11 cellular contexts compared by ENCODE assay signal in the genomic region with DNA sequence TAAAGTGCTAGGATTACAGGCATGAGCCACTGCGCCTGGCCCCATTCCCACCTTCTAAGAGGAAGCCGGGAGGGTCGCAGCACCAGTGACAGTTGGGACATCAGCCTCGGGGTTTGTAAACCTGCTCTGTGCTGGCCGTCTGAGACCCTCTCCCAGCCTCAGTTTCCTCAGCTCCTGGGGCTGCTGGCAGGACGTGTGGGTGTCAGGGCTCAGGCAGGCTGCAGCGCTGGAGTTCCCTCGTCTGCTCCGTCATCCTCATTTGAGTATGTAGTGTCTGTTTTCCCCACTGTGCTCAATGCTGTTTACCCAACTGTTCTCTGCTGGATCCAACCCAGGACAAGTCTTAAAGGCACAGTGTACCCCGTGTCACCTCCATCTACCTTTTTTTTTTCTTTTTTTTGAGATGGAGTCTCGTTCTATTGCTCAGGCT. TPM values are rescaled to one million over a fixed set of nuclear protein-coding genes. Genes with fewer than 3 reads are reported as not detected.
DNase-seq lines count a peak whose midpoint lies in the region; ATAC-seq and TF ChIP-seq lines count a peak whose summit lies in the region.
"Had no signal": no experiment of that assay in that cellular context is flagged by ENCODE, and none has a peak within 500 bp of the region (broad histone marks: within the 10 kb centered on the region; RNA-seq: fewer than 3 reads in every experiment).

No MANE protein-coding gene starts in this region.

- no peaks in the 10 kb centered on the region for H3K36me3 ChIP-seq in sigmoid colon

- no peak for TF ChIP-seq POLR2A in sigmoid colon (IDR thresholded peaks at IDR 0.05)

- H3K27ac ChIP-seq in sigmoid colon = peak overlapping the region in 2 of 4 donors; percentile 32 to 56

- H3K27me3 ChIP-seq in sigmoid colon = no peaks in the 10 kb centered on the region

- ATAC-seq in HG03432 (IDR thresholded peaks at IDR 0.05; ENCODE audit: unreplicated experiment) = no peak
- ATAC-seq in HG02759 (IDR thresholded peaks at IDR 0.05; ENCODE audit: unreplicated experiment) = no peak
- ATAC-seq: HCT116 had no signal

- peaks cover 0 to 48% (median 41%) of the 10 kb centered on the region in 4 donors for H3K4me1 ChIP-seq in sigmoid colon

- no peaks in the 10 kb centered on the region for H3K9me3 ChIP-seq in sigmoid colon

- CTCF ChIA-PET in GM10248 (lab: Yijun Ruan, JAX) = interaction anchor here (1.2 to 3.6 kb wide), 3 partner anchors 16 to 144 kb away, joined by 3 to 22 read pairs (median 3); no protein-coding TSS in a partner anchor

- 17 to 51% methylated on average over 11 of the region's 11 CpGs for WGBS in sigmoid colon, 2 donors

- no peak for TF ChIP-seq CTCF in fibroblast of mammary gland (conservative IDR thresholded peaks at IDR 0.05; ENCODE audit: control insufficient read depth, insufficient read depth, low read depth, low read length)
- TF ChIP-seq CTCF in sigmoid colon (IDR thresholded peaks at IDR 0.05) = no peak
- TF ChIP-seq CTCF in GM10248 (IDR thresholded peaks at IDR 0.05; ENCODE audit: control extremely low read depth, extremely low read depth, low read depth, missing control alignments) = no peak

- intact Hi-C loops in sigmoid colon (cut with DNase I) = loop anchor here (10.0 kb wide), 1 partner anchor 131 kb away; no protein-coding TSS in a partner anchor

- no peak for TF ChIP-seq EP300 in sigmoid colon (IDR thresholded peaks at IDR 0.05)

- DNase-seq in DMS79 treated with DMSO at 0.1 percent for 48 hours (lab: John Stamatoyannopoulos, UW) (peak; percentile 33), DMS79 (lab: John Stamatoyannopoulos, UW) (no peak), NCI-H526 (lab: John Stamatoyannopoulos, UW) (peak; percentile 5 to 61), fibroblast of mammary gland (ENCODE audit: low read depth) (peak; percentile 51), sigmoid colon (peak; percentile 68), GM10248 (ENCODE audit: extremely low spot score) (no peak)
- DNase-seq: activated naive CD4-positive, alpha-beta T cell treated with anti-CD3 and anti-CD28 coated beads, Interleukin-2, amount 50 U/mL, for 16 hours had no signal

- POLR2A ChIA-PET in GM10248 (lab: Yijun Ruan, JAX) = no interaction called here

- H3K4me3 ChIP-seq in fibroblast of mammary gland (ENCODE audit: control insufficient read depth, low read depth, low read length) = no peak overlapping the region
- H3K4me3 ChIP-seq in sigmoid colon = peak overlapping the region in 1 of 4 donors; percentile 18

RNA-seq across cellular contexts. Expression of a gene that starts 2.0 kb away (rescaled TPM):
- total RNA-seq in sigmoid colon = 100 to 1,000 TPM in 1 of 4 donors, 10 to 100 TPM in 3; 56.5 to 116 (median 69.6) TPM
- polyA plus RNA-seq in sigmoid colon = 10 to 100 TPM; 28.9 to 58.7 (median 53.5) TPM

RNA-seq across cellular contexts. Expression of a gene that starts 40.0 kb away (rescaled TPM):
- total RNA-seq in sigmoid colon = 10 to 100 TPM; 51.2 to 88.4 (median 85.0) TPM
- 10 to 100 TPM; 56.8 to 87.2 (median 66.1) TPM for polyA plus RNA-seq in sigmoid colon

RNA-seq across cellular contexts. Expression of a gene that starts 47.9 kb away (rescaled TPM):
- total RNA-seq in sigmoid colon = 10 to 100 TPM; 16.0 to 95.8 (median 29.0) TPM
- 10 to 100 TPM; 12.6 to 80.1 (median 19.0) TPM for polyA plus RNA-seq in sigmoid colon
- total RNA-seq: A172 had no signal

Comparison
In these comparisons a context has a peak if more than half of its experiments do, and no peak if none do; other contexts are left out.
1. DNase-seq: peak in DMS79 treated with DMSO at 0.1 percent for 48 hours (single experiment), NCI-H526 (2 of 2), fibroblast of mammary gland (single experiment) and sigmoid colon (single experiment); none in DMS79 (single experiment) and GM10248 (single experiment).